In genomic region chr15:56040081-56041035, GRCh38 we compare ENCODE assay signal across 1 cellular context.
TF ChIP-seq lines count a peak whose summit lies in the region.

No MANE protein-coding gene starts in this region.

TF ChIP-seq in IMR-90, 13 proteins besides CTCF, POLR2A, EP300 and RAD21 (continued from another document):
- TF ChIP-seq, protein P1, sequence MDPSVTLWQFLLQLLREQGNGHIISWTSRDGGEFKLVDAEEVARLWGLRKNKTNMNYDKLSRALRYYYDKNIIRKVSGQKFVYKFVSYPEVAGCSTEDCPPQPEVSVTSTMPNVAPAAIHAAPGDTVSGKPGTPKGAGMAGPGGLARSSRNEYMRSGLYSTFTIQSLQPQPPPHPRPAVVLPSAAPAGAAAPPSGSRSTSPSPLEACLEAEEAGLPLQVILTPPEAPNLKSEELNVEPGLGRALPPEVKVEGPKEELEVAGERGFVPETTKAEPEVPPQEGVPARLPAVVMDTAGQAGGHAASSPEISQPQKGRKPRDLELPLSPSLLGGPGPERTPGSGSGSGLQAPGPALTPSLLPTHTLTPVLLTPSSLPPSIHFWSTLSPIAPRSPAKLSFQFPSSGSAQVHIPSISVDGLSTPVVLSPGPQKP (IDR thresholded peaks at IDR 0.05; ENCODE audit: borderline replicate concordance, low read depth, low read length): no peak
- TF ChIP-seq CEBPB (IDR thresholded peaks at IDR 0.05; ENCODE audit: low read depth, low read length): peak; percentile 99
